Comparison of ENCODE assay signal across 19 cellular contexts in the genomic region with DNA sequence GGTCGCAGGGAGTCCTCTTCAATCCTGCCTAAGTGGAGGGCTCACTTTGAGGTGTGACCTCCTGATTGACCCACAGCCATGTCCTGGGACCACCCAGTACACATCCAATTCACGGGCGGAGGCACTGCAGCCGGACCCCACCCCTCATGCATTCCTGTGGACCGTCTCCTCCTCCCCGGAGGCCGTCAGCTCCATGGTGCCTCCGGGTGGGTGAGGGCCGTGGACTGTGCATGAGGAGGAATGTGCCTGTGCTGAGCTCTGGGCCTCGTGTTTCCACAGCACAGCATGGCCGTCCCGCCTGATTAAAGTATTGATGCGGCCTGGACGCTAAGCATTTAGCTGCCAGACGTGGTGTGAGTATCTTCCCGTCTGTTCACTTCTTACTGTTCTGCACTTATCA. TPM values are rescaled to one million over a fixed set of nuclear protein-coding genes. Genes with fewer than 3 reads are reported as not detected.
"Had no signal": no experiment of that assay in that cellular context is flagged by ENCODE, and none has a peak within 500 bp of the region (broad histone marks: within the 10 kb centered on the region; RNA-seq: fewer than 3 reads in every experiment).

No MANE protein-coding gene starts in this region.

- H3K27ac Mint-ChIP-seq: activated CD4-positive, alpha-beta T cell treated with anti-CD3 and anti-CD28 coated beads for 36 hours; activated T-helper 17 cell treated with anti-CD3 and anti-CD28 coated beads, Interleukin-2, amount 50 U/mL, for 72 hours; memory B cell; nephron; stimulated activated naive CD8-positive, alpha-beta T cell treated with anti-CD3 and anti-CD28 coated beads, Interleukin-15, Interleukin-2, amounts not matched to agents 100 ng/mL and 50 ng/mL, for 24 hours had no signal

- H3K4me1 Mint-ChIP-seq: activated CD4-positive, alpha-beta T cell treated with anti-CD3 and anti-CD28 coated beads for 36 hours; activated T-helper 17 cell treated with anti-CD3 and anti-CD28 coated beads, Interleukin-2, amount 50 U/mL, for 72 hours had no signal

- H3K4me1 ChIP-seq: ascending aorta had no signal

- H3K9me3 Mint-ChIP-seq: activated T-helper 17 cell treated with anti-CD3 and anti-CD28 coated beads, Interleukin-2, amount 50 U/mL, for 72 hours; nephron; stimulated activated naive CD8-positive, alpha-beta T cell treated with anti-CD3 and anti-CD28 coated beads, Interleukin-15, Interleukin-2, amounts not matched to agents 100 ng/mL and 50 ng/mL, for 24 hours had no signal

- H3K27me3 ChIP-seq: ascending aorta had no signal

- H3K9me3 ChIP-seq: ascending aorta had no signal

- H3K36me3 ChIP-seq: ascending aorta, WERI-Rb-1 had no signal

- ATAC-seq: activated CD4-positive, alpha-beta T cell treated with anti-CD3 and anti-CD28 coated beads for 36 hours; activated T-helper 17 cell treated with anti-CD3 and anti-CD28 coated beads, Interleukin-2, amount 50 U/mL, for 72 hours had no signal

- DNase-seq: activated CD4-positive, alpha-beta T cell treated with anti-CD3 and anti-CD28 coated beads for 36 hours; activated CD4-positive, alpha-beta T cell treated with anti-CD3 and anti-CD28 coated beads, Interleukin-2, amount 50 U/mL, for 48 hours; activated naive CD4-positive, alpha-beta T cell treated with anti-CD3 and anti-CD28 coated beads, Interleukin-2, amount 50 U/mL, for 16 hours; activated T-cell treated with anti-CD3 and anti-CD28 coated beads for 4 hours; cortex of kidney; erythroblast; kidney; nucleus accumbens; retina; stimulated activated CD4-positive, alpha-beta T cell treated with anti-CD3 and anti-CD28 coated beads, Interleukin-15, amount 100 ng/mL, for 24 hours; stimulated activated CD4-positive, alpha-beta T cell treated with anti-CD3 and anti-CD28 coated beads, Interleukin-2, amount 100 ng/mL, for 48 hours; SW 1271; WERI-Rb-1 had no signal

- H3K4me3 Mint-ChIP-seq: activated CD4-positive, alpha-beta T cell treated with anti-CD3 and anti-CD28 coated beads for 36 hours; activated T-helper 17 cell treated with anti-CD3 and anti-CD28 coated beads, Interleukin-2, amount 50 U/mL, for 72 hours; memory B cell; nephron; stimulated activated naive CD8-positive, alpha-beta T cell treated with anti-CD3 and anti-CD28 coated beads, Interleukin-15, Interleukin-2, amounts not matched to agents 100 ng/mL and 50 ng/mL, for 24 hours had no signal

- H3K27ac ChIP-seq: ascending aorta, skin epidermis, WERI-Rb-1 had no signal

- H3K4me3 ChIP-seq: ascending aorta, skin epidermis had no signal

RNA-seq across cellular contexts. Expression of gene CFAP46, which starts 52.8 kb away (rescaled TPM):
- total RNA-seq: activated T-helper 17 cell treated with anti-CD3 and anti-CD28 coated beads, Interleukin-2, amount 50 U/mL, for 72 hours; ascending aorta had no signal
